ENCODE assay signal across 27 cellular contexts in genomic region chr22:37065149-37065548, GRCh38. TPM values are rescaled to one million over a fixed set of nuclear protein-coding genes. Genes with fewer than 3 reads are reported as not detected.
"Had no signal": no experiment of that assay in that cellular context is flagged by ENCODE, and none has a peak within 500 bp of the region (broad histone marks: within the 10 kb centered on the region; RNA-seq: fewer than 3 reads in every experiment).

No MANE protein-coding gene starts in this region.

- H3K4me3 ChIP-seq: K562, Peyer's patch, SJSA1, SK-N-MC had no signal

- ATAC-seq: K562, PC-3 had no signal

- H3K4me3 Mint-ChIP-seq: IgD-negative memory B cell had no signal

- H3K4me1 ChIP-seq: SJSA1 had no signal

- H3K36me3 ChIP-seq: Peyer's patch, SJSA1 had no signal

- H3K27ac Mint-ChIP-seq: IgD-negative memory B cell had no signal

- DNase-seq: Kasumi-1, MM.1S, NCI-H1092 treated with DMSO at 0.1 percent for 48 hours, NCI-H1436, NCI-H187, NCI-H2029, NCI-H2107, NCI-H2171 treated with DMSO at 0.1 percent for 48 hours, NCI-H345, NCI-H446 treated with DMSO at 0.1 percent for 48 hours, NCI-H510A treated with DMSO at 0.1 percent for 48 hours, NCI-H526, NCI-H774, PC-3, Peyer's patch, Right ventricle myocardium superior, SIG-M5 had no signal

- H3K9ac ChIP-seq: KMS-11 had no signal

- H3K27ac ChIP-seq: HL-60, KMS-11, Peyer's patch, SJSA1, SK-N-MC had no signal

- FAIRE-seq: HTR-8/SVneo, K562 had no signal

- H3K9me3 ChIP-seq: Peyer's patch, SJSA1 had no signal

- H3K4me2 ChIP-seq: KMS-11 had no signal

RNA-seq across cellular contexts. Expression of gene TMPRSS6, which starts 44.4 kb away (rescaled TPM):
- total RNA-seq: K562, M059J, OCI-LY7, Right ventricle myocardium superior, RPMI7951, SJSA1 had no signal
- polyA plus RNA-seq: IgD-negative memory B cell had no signal
